8 cellular contexts compared by ENCODE assay signal in the genomic region with DNA sequence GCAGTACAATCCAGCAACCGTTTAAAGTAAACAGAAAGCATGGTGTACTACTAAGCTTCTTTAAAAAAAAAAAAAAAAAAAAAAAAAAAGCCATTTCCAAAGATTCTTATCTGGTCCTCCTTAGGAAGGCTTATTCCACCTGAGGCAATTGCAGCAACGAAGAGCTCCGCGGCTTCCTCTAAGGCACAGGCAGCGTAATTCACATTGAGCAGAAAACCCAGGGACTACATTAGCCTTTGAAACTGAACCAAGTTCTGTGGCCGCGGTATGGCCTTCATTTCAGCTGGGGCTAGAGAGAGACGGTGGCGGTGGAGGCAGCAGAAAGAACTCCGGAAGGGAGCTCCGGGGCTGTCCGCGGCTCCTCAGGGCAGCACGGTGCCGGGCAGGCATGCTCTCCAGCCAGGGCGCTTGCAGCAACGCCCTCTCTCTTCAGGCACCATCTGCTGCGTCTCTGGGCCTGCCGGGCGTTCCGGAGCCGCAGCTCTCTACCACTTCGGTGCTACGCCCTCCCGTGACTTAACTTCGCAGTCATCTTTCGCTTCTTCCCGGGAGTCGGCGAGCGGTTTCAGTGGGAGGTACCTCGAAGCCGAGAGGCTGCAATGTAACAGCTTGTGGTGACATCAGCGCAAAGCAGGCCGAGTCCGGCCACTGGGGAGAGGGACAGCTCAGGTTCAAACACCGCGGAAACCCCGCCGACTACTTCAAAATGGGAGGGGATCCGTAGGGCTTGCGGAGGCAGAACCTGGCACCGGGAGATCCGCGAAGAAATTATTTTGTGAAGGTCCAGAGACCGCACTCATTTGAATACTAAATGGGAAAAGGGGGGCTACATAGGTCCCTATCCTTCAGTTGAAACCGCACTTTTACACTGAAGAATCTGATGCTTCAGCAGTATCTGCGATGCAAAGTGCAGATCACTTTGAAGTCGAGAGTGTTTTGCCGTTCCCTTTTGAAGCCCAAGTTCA.
A peak's percentile ranks its signal among the peaks of the same experiment; 100 is the strongest.
DNase-seq lines count a peak whose midpoint lies in the region; ATAC-seq, FAIRE-seq and TF ChIP-seq lines count a peak whose summit lies in the region.

No MANE protein-coding gene starts in this region.

- H4K20me1 ChIP-seq in HepG2 (ENCODE audit: insufficient read depth, low read length), result no peaks in the 10 kb centered on the region

- peak overlapping the region; percentile 47 for H2AFZ ChIP-seq in HepG2 (ENCODE audit: low read length)

- H3K9me3 ChIP-seq in BE2C (no peaks in the 10 kb centered on the region), HepG2 (ENCODE audit: low read length) (no peaks in the 10 kb centered on the region)

- TF ChIP-seq CTCF in BE2C (IDR thresholded peaks at IDR 0.05; ENCODE audit: low read depth, low read length) (peak; percentile 31), dorsolateral prefrontal cortex (IDR thresholded peaks at IDR 0.05 in 54 of 56, conservative IDR thresholded peaks at IDR 0.05 in 2 of 56; ENCODE audit: low read depth in 1 of 56, partially characterized antibody in 56 of 56) (peak in 54 of 56 donors; percentile 24 to 74 (median 51)), HepG2 (CRISPR knock-in tag; IDR thresholded peaks at IDR 0.05) (peak; percentile 85)

- peak overlapping the region; percentile 6 to 94 (median 84) for H3K27ac ChIP-seq in dorsolateral prefrontal cortex
- peak overlapping the region; percentile 92 for H3K27ac ChIP-seq in HepG2 (ENCODE audit: extremely low read length, insufficient read depth, low read length)

- no peaks in the 10 kb centered on the region; the same call in 1 of the 2 replicates for H3K36me3 ChIP-seq in BE2C
- H3K36me3 ChIP-seq in HepG2 (replicated peaks in 1 of 2; ENCODE audit: control insufficient read depth in 1 of 2, insufficient read depth in 2 of 2, low read length in 2 of 2), result 0 out of 5 replicates have a peak, but pooled peaks cover 0 to 1% of the 10 kb centered on the region in 2 experiments

- peak; percentile 79 for FAIRE-seq in HepG2 (lab: Jason Lieb, UNC)

- peak; percentile 82 for TF ChIP-seq RAD21 in HepG2 (CRISPR knock-in tag; IDR thresholded peaks at IDR 0.05)

- TF ChIP-seq POLR2A in GM19099 (IDR thresholded peaks at IDR 0.05; ENCODE audit: extremely low read depth, insufficient read length, low read depth) (peak; percentile 77), HepG2 (IDR thresholded peaks at IDR 0.05; ENCODE audit: insufficient read depth in 1 of 2, low read depth in 2 of 2, low read length in 2 of 2) (peak; percentile 82 to 96)

- ATAC-seq in HG03342 (IDR thresholded peaks at IDR 0.05; ENCODE audit: unreplicated experiment), result peak; percentile 95
- peak; percentile 96 for ATAC-seq in HepG2

- CTCF ChIA-PET in HepG2 (lab: Yijun Ruan, JAX; ENCODE audit: low intra/inter-chr PET ratio, low total read pairs), result interaction anchor here (1.3 kb wide), 1 partner anchor 183 kb away, joined by 6 read pairs; no protein-coding TSS in a partner anchor

- POLR2A ChIA-PET in HepG2 (lab: Yijun Ruan, JAX), result interaction anchor here (0.6 to 3.4 kb wide), 22 partner anchors 9 to 186 kb away, joined by 3 to 27 read pairs (median 4); no protein-coding TSS in a partner anchor

- TF ChIP-seq EP300 in HepG2 (IDR thresholded peaks at IDR 0.05; ENCODE audit: low read depth in 2 of 2, low read length in 2 of 2) (peak; percentile 17 to 38; a peak in 1 of 4 replicates), HepG2 (CRISPR knock-in tag; IDR thresholded peaks at IDR 0.05; ENCODE audit: borderline replicate concordance) (no peak; the same call in 1 of the 2 replicates)

- H3K4me2 ChIP-seq in HepG2 (ENCODE audit: low read depth, low read length), result peak overlapping the region; percentile 79

- in situ Hi-C loops in HepG2 (cut with HindIII; ENCODE audit: extremely low pct_ligation_motif_present, low pct_unique_long_range_greater_than_20kb), result no loop called here

- H3K79me2 ChIP-seq in HepG2 (ENCODE audit: insufficient read depth, low read length), result peaks cover 30% of the 10 kb centered on the region

- intact Hi-C loops in dorsolateral prefrontal cortex (cut with DNase I) (loop anchor here in 1 of 2 donors (5.0 kb wide), 1 partner anchor 35 kb away; no protein-coding TSS in a partner anchor), HepG2 (cut with micrococcal nuclease; ENCODE audit: unreplicated experiment) (loop anchor here (1.0 to 5.0 kb wide), 5 partner anchors 28 to 172 kb away; no protein-coding TSS in a partner anchor)

- WGBS in HepG2 (ENCODE audit: low lambda C conversion rate), result under 1% methylated on average over 44 of the region's 50 CpGs

- H3K4me3 ChIP-seq in BE2C (ENCODE audit: low read depth, low read length) (peak overlapping the region; percentile 74), dorsolateral prefrontal cortex (peak overlapping the region; percentile 34 to 80 (median 64)), HepG2 (replicated peaks in 1 of 3; ENCODE audit: insufficient read depth in 1 of 3, low read depth in 2 of 3, low read length in 3 of 3) (peak overlapping the region; percentile 59 to 81 (median 76))

- H3K27me3 ChIP-seq in BE2C (no peaks in the 10 kb centered on the region), dorsolateral prefrontal cortex (no peaks in the 10 kb centered on the region), HepG2 (ENCODE audit: control insufficient read depth in 1 of 2, insufficient read depth in 2 of 2, low read length in 2 of 2) (no peaks in the 10 kb centered on the region; a peak in 1 of 5 replicates)

- peak overlapping the region; percentile 85 for H3K9ac ChIP-seq in HepG2 (ENCODE audit: insufficient read depth, low read depth, low read length)

- peak; percentile 94 for DNase-seq in BE2C
- DNase-seq in NCI-H446 (lab: John Stamatoyannopoulos, UW), result peak; percentile 90 to 95
- DNase-seq in activated CD4-positive, alpha-beta T cell treated with anti-CD3 and anti-CD28 coated beads for 48 hours, result peak; percentile 80
- DNase-seq in dorsolateral prefrontal cortex, result peak; percentile 58 to 91 (median 85)
- DNase-seq in HepG2 (ENCODE audit: low spot score), result peak; percentile 98
- peak; percentile 45 for DNase-seq in stimulated activated CD4-positive, alpha-beta T cell treated with anti-CD3 and anti-CD28 coated beads, Interleukin-2, amount 100 ng/mL, for 4 hours (ENCODE audit: low read depth)

- H3K4me1 ChIP-seq in BE2C (peaks cover 7% of the 10 kb centered on the region; the same call in 1 of the 2 replicates), HepG2 (ENCODE audit: insufficient read depth, low read length) (peaks cover 49% of the 10 kb centered on the region)

- no TSS peak for BruUV-seq in HepG2 (replicated peaks; lab: Mats Ljungman, UMichigan)

TF ChIP-seq in HepG2, 621 proteins besides CTCF, POLR2A, EP300 and RAD21 (continues in another document):
- peak; percentile 92 for TF ChIP-seq GATAD2A (CRISPR knock-in tag; IDR thresholded peaks at IDR 0.05)
- no peak for TF ChIP-seq MLLT10 (CRISPR knock-in tag; IDR thresholded peaks at IDR 0.05)
- TF ChIP-seq CSRNP2 (CRISPR knock-in tag; conservative IDR thresholded peaks at IDR 0.05; ENCODE audit: low read depth), result no peak
- TF ChIP-seq MEF2D (CRISPR knock-in tag; IDR thresholded peaks at IDR 0.05), result peak; percentile 89
- TF ChIP-seq JDP2 (CRISPR knock-in tag; IDR thresholded peaks at IDR 0.05; ENCODE audit: borderline replicate concordance), result peak; percentile 38; the same call in 1 of the 2 replicates
- TF ChIP-seq, protein P1, sequence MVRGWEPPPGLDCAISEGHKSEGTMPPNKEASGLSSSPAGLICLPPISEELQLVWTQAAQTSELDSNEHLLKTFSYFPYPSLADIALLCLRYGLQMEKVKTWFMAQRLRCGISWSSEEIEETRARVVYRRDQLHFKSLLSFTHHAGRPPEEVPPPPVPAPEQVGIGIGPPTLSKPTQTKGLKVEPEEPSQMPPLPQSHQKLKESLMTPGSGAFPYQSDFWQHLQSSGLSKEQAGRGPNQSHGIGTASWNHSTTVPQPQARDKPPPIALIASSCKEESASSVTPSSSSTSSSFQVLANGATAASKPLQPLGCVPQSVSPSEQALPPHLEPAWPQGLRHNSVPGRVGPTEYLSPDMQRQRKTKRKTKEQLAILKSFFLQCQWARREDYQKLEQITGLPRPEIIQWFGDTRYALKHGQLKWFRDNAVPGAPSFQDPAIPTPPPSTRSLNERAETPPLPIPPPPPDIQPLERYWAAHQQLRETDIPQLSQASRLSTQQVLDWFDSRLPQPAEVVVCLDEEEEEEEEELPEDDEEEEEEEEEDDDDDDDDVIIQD (CRISPR knock-in tag; IDR thresholded peaks at IDR 0.05; ENCODE audit: low read depth), result peak; percentile 96
- 0 out of 2 replicates have a peak, but pooled peaks have one; percentile 40 for TF ChIP-seq MAFG (CRISPR knock-in tag; IDR thresholded peaks at IDR 0.05)

Comparison
In these comparisons a context has a peak if more than half of its experiments do, and no peak if none do; other contexts are left out.
1. Peak in every context shown above with its lines: DNase-seq, ATAC-seq, H3K4me3 ChIP-seq and H3K27ac ChIP-seq.
2. DNase-seq: peak in every context shown above with its lines; median percentile 98 in HepG2; 94 in BE2C; 92 in NCI-H446; 85 in dorsolateral prefrontal cortex; 80 in activated CD4-positive, alpha-beta T cell treated with anti-CD3 and anti-CD28 coated beads for 48 hours; 45 in stimulated activated CD4-positive, alpha-beta T cell treated with anti-CD3 and anti-CD28 coated beads, Interleukin-2, amount 100 ng/mL, for 4 hours.
3. CTCF ChIP-seq: peak in every context shown above with its lines; median percentile 85 in HepG2; 51 in dorsolateral prefrontal cortex; 31 in BE2C.